ENCODE assay signal across 8 cellular contexts in the genomic region with DNA sequence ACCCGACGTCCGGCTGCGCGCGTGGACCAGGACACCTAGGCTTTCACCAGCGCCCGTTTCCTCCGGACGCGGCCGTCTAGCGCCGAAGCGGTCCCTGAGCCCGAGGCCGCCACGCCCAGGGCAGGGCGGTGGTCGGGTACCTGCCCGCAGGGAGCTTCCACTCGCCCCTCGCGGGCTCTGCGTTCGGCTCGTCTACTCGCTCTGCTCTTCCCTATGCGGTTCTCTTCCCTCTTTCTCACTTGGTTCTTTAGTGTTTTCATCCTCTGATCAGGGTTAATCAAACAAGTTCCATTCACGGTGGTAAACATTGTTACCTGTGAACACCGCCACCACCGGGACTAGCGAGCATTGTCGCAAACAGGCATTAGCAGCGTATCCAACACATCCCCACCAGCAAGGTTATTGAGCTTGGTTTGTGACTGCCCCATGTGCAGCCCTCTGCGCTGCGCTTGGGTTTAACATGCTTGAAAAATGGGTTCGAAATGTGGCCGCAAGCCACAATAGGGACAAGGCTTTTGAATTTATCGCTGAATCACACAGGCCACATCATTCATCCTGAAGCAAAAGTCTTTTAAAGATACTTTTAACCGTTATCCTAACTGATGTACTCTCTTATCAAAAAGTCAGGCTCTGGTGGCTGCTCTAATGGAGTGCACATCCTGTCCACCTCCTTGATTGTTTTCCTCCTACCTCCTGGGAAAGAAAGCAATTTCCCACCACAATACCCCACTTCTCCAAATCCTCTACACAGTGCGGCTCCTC. TPM values are rescaled to one million over a fixed set of nuclear protein-coding genes. Genes with fewer than 3 reads are reported as not detected.
A peak's percentile ranks its signal among the peaks of the same experiment; 100 is the strongest.
DNase-seq lines count a peak whose midpoint lies in the region; ATAC-seq and TF ChIP-seq lines count a peak whose summit lies in the region.

No MANE protein-coding gene starts in this region.

- CTCF ChIA-PET in activated CD4-positive, alpha-beta T cell treated with anti-CD3 and anti-CD28 coated beads for 36 hours (lab: Charles Lee): interaction anchor here (0.7 to 2.2 kb wide), 4 partner anchors 10 to 386 kb away, joined by 3 to 7 read pairs (median 4); no protein-coding TSS in a partner anchor

- DNase-seq in activated CD4-positive, alpha-beta T cell treated with anti-CD3 and anti-CD28 coated beads for 36 hours: peak; percentile 57
- DNase-seq in dermis blood vessel endothelial cell (peak; percentile 33), mucosa of descending colon (peak in 1 of 3 donors; percentile 38), transverse colon (peak; percentile 19), NCI-H2171 (lab: John Stamatoyannopoulos, UW) (no peak), DMS153 (lab: John Stamatoyannopoulos, UW) (no peak)

- H3K4me3 ChIP-seq in BLaER1 treated with 17β-estradiol and CSF1 and Interleukin-3, amounts not matched to agents 10 nM and 100 nM: peak overlapping the region; percentile 83 to 97 (median 90)
- H3K4me3 ChIP-seq in mucosa of descending colon (peak overlapping the region; percentile 96), transverse colon (peak overlapping the region; percentile 37 to 99 (median 96))

- H3K4me1 ChIP-seq in BLaER1 treated with 17β-estradiol and CSF1 and Interleukin-3, amounts not matched to agents 10 nM and 100 nM: peaks cover 32 to 45% (median 39%) of the 10 kb centered on the region in 10 experiments
- H3K4me1 ChIP-seq in mucosa of descending colon (ENCODE audit: low read depth) (peaks cover 21% of the 10 kb centered on the region), transverse colon (peaks cover 0 to 33% (median 22%) of the 10 kb centered on the region in 4 donors)

- peaks cover 3% of the 10 kb centered on the region for H3K9me3 Mint-ChIP-seq in activated CD4-positive, alpha-beta T cell treated with anti-CD3 and anti-CD28 coated beads for 36 hours (ENCODE audit: low read depth)

- H3K9ac ChIP-seq in BLaER1 treated with 17β-estradiol and CSF1 and Interleukin-3, amounts not matched to agents 10 nM and 100 nM: peak overlapping the region; percentile 88 to 96 (median 94)

- intact Hi-C loops in activated CD4-positive, alpha-beta T cell treated with anti-CD3 and anti-CD28 coated beads for 36 hours (cut with DNase I, micrococcal nuclease): loop anchor here (1.0 to 5.0 kb wide), 6 partner anchors 9 to 731 kb away; a partner anchor contains a TSS
- intact Hi-C loops in mucosa of descending colon (cut with DNase I, micrococcal nuclease) (no loop called here), transverse colon (cut with DNase I; ENCODE audit: low total_unique reads) (no loop called here)

- peaks cover 14% of the 10 kb centered on the region for H3K36me3 Mint-ChIP-seq in activated CD4-positive, alpha-beta T cell treated with anti-CD3 and anti-CD28 coated beads for 36 hours (ENCODE audit: low read depth)

- POLR2A ChIA-PET in activated CD4-positive, alpha-beta T cell treated with anti-CD3 and anti-CD28 coated beads for 36 hours (lab: Charles Lee): interaction anchor here (0.9 to 6.5 kb wide), 3 partner anchors 26 to 37 kb away, joined by 3 to 78 read pairs (median 9); no protein-coding TSS in a partner anchor

- ATAC-seq in HG02885 (IDR thresholded peaks at IDR 0.05; ENCODE audit: poor library complexity, unreplicated experiment) (peak; percentile 9), mucosa of descending colon (peak; percentile 26)
- no peak for ATAC-seq in activated CD4-positive, alpha-beta T cell treated with anti-CD3 and anti-CD28 coated beads for 36 hours

- H4K20me1 ChIP-seq in BLaER1 treated with 17β-estradiol and CSF1 and Interleukin-3, amounts not matched to agents 10 nM and 100 nM: peaks cover 0 to 21% (median 7%) of the 10 kb centered on the region in 11 experiments; a peak in 12 of 22 replicates

- H3K4me2 ChIP-seq in BLaER1 treated with 17β-estradiol and CSF1 and Interleukin-3, amounts not matched to agents 10 nM and 100 nM: peak overlapping the region; percentile 77 to 99 (median 90)

- H3K4me1 Mint-ChIP-seq in activated CD4-positive, alpha-beta T cell treated with anti-CD3 and anti-CD28 coated beads for 36 hours: peaks cover 37% of the 10 kb centered on the region

- H3K27ac ChIP-seq in BLaER1 treated with 17β-estradiol and CSF1 and Interleukin-3, amounts not matched to agents 10 nM and 100 nM: peak overlapping the region; percentile 89 to 96 (median 93)
- peak overlapping the region; percentile 82 to 96 (median 95) for H3K27ac ChIP-seq in transverse colon

- TF ChIP-seq CTCF in mucosa of descending colon (IDR thresholded peaks at IDR 0.05): no peak
- peak in 1 of 5 experiments; percentile 18 for TF ChIP-seq CTCF in transverse colon (IDR thresholded peaks at IDR 0.05)

- 37 to 91% methylated on average over 9 to 34 of the region's 42 CpGs for WGBS in transverse colon (ENCODE audit: low coverage in 1 of 2), 2 donors

- in situ Hi-C loops in transverse colon (cut with MboI; ENCODE audit: low pct_ligation_motif_present in 1 of 4, low pct_unique_long_range_greater_than_20kb in 1 of 4, low sequenced_read_pairs in 3 of 4): loop anchor here in 1 of 4 donors (25.0 kb wide), 2 partner anchors 121 to 154 kb away; a partner anchor contains a TSS

- no peaks in the 10 kb centered on the region for H3K27me3 Mint-ChIP-seq in activated CD4-positive, alpha-beta T cell treated with anti-CD3 and anti-CD28 coated beads for 36 hours

- TF ChIP-seq POLR2A in transverse colon (IDR thresholded peaks at IDR 0.05): no peak

- H3K27me3 ChIP-seq in BLaER1 treated with 17β-estradiol and CSF1 and Interleukin-3, amounts not matched to agents 10 nM and 100 nM: no peaks in the 10 kb centered on the region
- no peaks in the 10 kb centered on the region for H3K27me3 ChIP-seq in transverse colon

- no peak overlapping the region for H3K4me3 Mint-ChIP-seq in activated CD4-positive, alpha-beta T cell treated with anti-CD3 and anti-CD28 coated beads for 36 hours

- H3K36me3 ChIP-seq in BLaER1 treated with 17β-estradiol and CSF1 and Interleukin-3, amounts not matched to agents 10 nM and 100 nM: peaks cover 4 to 12% (median 5%) of the 10 kb centered on the region in 11 experiments; a peak in 16 of 22 replicates
- no peaks in the 10 kb centered on the region for H3K36me3 ChIP-seq in mucosa of descending colon (ENCODE audit: low read depth)
- no peaks in the 10 kb centered on the region for H3K36me3 ChIP-seq in transverse colon

- H3K9me3 ChIP-seq in BLaER1 treated with 17β-estradiol and CSF1 and Interleukin-3, amounts not matched to agents 10 nM and 100 nM (replicated peaks in 1 of 11): no peaks in the 10 kb centered on the region; a peak in 1 of 22 replicates
- H3K9me3 ChIP-seq in mucosa of descending colon: no peaks in the 10 kb centered on the region
- H3K9me3 ChIP-seq in transverse colon: no peaks in the 10 kb centered on the region

- no peak for TF ChIP-seq EP300 in transverse colon (IDR thresholded peaks at IDR 0.05; ENCODE audit: low read depth)

- peak overlapping the region; percentile 98 for H3K27ac Mint-ChIP-seq in activated CD4-positive, alpha-beta T cell treated with anti-CD3 and anti-CD28 coated beads for 36 hours

RNA-seq across cellular contexts. Expression of a gene that starts 0.8 kb away (rescaled TPM):
- total RNA-seq in activated CD4-positive, alpha-beta T cell treated with anti-CD3 and anti-CD28 coated beads for 36 hours: 100 to 1,000 TPM in 1 of 2 experiments, 10 to 100 TPM in 1; 58.6 to 104 TPM
- total RNA-seq in dermis blood vessel endothelial cell: 85.6 and 113 TPM in 2 replicates
- 10 to 100 TPM; 68.5 to 83.0 (median 73.2) TPM for total RNA-seq in mucosa of descending colon
- 100 to 1,000 TPM in 1 of 4 donors, 10 to 100 TPM in 3; 71.7 to 108 (median 93.4) TPM for total RNA-seq in transverse colon

Comparison
In these comparisons a context has a peak if more than half of its experiments do, and no peak if none do; other contexts are left out.
1. DNase-seq: peak in activated CD4-positive, alpha-beta T cell treated with anti-CD3 and anti-CD28 coated beads for 36 hours (single experiment), dermis blood vessel endothelial cell (single experiment) and transverse colon (single experiment); none in NCI-H2171 (single experiment) and DMS153 (single experiment).
2. intact Hi-C loops: an anchor here in activated CD4-positive, alpha-beta T cell treated with anti-CD3 and anti-CD28 coated beads for 36 hours (1.0 to 5.0 kb wide); none called in mucosa of descending colon and transverse colon.
3. Peak in every context shown above with its lines, with median percentiles within 50 percentile points of each other: H3K4me3 ChIP-seq.